Comparison of ENCODE assay signal across 12 cellular contexts in genomic region chr15:70669006-70669602, GRCh38.
A peak's percentile ranks its signal among the peaks of the same experiment; 100 is the strongest.
DNase-seq lines count a peak whose midpoint lies in the region; ATAC-seq, FAIRE-seq and TF ChIP-seq lines count a peak whose summit lies in the region.
"Had no signal": no experiment of that assay in that cellular context is flagged by ENCODE, and none has a peak within 500 bp of the region (broad histone marks: within the 10 kb centered on the region; RNA-seq: fewer than 3 reads in every experiment).

No MANE protein-coding gene starts in this region.

- H3K79me2 ChIP-seq in OCI-LY3 (ENCODE audit: low read length): no peaks in the 10 kb centered on the region

- H3K36me3 ChIP-seq in OCI-LY3 (replicated peaks; ENCODE audit: low read depth, low read length) (no peaks in the 10 kb centered on the region), vagina (peaks cover 0 to 19% of the 10 kb centered on the region in 2 donors)

- ATAC-seq in GM21381 (IDR thresholded peaks at IDR 0.05; ENCODE audit: unreplicated experiment) (peak; percentile 75), HG02973 (IDR thresholded peaks at IDR 0.05; ENCODE audit: unreplicated experiment) (peak; percentile 80)

- TF ChIP-seq POLR2A in GM12892 (IDR thresholded peaks at IDR 0.05; ENCODE audit: low read depth, low read length) (no peak), vagina (IDR thresholded peaks at IDR 0.05) (no peak)

- no peak for TF ChIP-seq CTCF in OCI-LY3 (IDR thresholded peaks at IDR 0.05; ENCODE audit: low read depth, low read length)
- no peak for TF ChIP-seq CTCF in vagina (IDR thresholded peaks at IDR 0.05)

- DNase-seq in GM12892 (ENCODE audit: insufficient read length): no peak
- DNase-seq in vagina (ENCODE audit: extremely low spot score in 2 of 2): no peak
- DNase-seq in frontal cortex (ENCODE audit: low spot score in 2 of 2): no peak
- DNase-seq in foreskin melanocyte: no peak
- DNase-seq in HK-2 (ENCODE audit: unreplicated experiment): no peak
- DNase-seq: activated CD4-positive, alpha-beta memory T cell treated with anti-CD3 and anti-CD28 coated beads for 36 hours; activated naive CD4-positive, alpha-beta T cell treated with anti-CD3 and anti-CD28 coated beads, Interleukin-2, amount 10 ng/mL, durations not matched to agents 7 days and 5 days; T-helper 1 cell had no signal

- H3K27ac ChIP-seq in OCI-LY3 (ENCODE audit: low read length) (no peak overlapping the region), vagina (no peak overlapping the region)
- H3K27ac ChIP-seq: esophagus muscularis mucosa had no signal

- H3K4me3 ChIP-seq in OCI-LY3 (ENCODE audit: low read length) (no peak overlapping the region), vagina (no peak overlapping the region)
- H3K4me3 ChIP-seq: esophagus muscularis mucosa had no signal

- intact Hi-C loops in vagina (cut with DNase I): no loop called here

- no peaks in the 10 kb centered on the region for H3K9me3 ChIP-seq in OCI-LY3 (ENCODE audit: insufficient read depth, low read length)
- H3K9me3 ChIP-seq in vagina: no peaks in the 10 kb centered on the region
- H3K9me3 ChIP-seq: esophagus muscularis mucosa had no signal

- H3K4me1 ChIP-seq in OCI-LY3 (ENCODE audit: low read length) (peaks cover 14% of the 10 kb centered on the region), vagina (peaks cover 4% of the 10 kb centered on the region)

- H3K27me3 ChIP-seq in OCI-LY3 (ENCODE audit: low read depth, low read length) (peaks cover 53% of the 10 kb centered on the region), vagina (no peaks in the 10 kb centered on the region)
- H3K27me3 ChIP-seq: esophagus muscularis mucosa had no signal

- no peak overlapping the region for H2AFZ ChIP-seq in OCI-LY3 (ENCODE audit: low read depth, low read length)

- H3K4me2 ChIP-seq in OCI-LY3 (ENCODE audit: low read length): peak overlapping the region; percentile 2; the same call in 1 of the 2 replicates

- H4K20me1 ChIP-seq in OCI-LY3 (ENCODE audit: insufficient read depth, low read length): no peaks in the 10 kb centered on the region

- H3K9ac ChIP-seq in OCI-LY3 (ENCODE audit: low read length): no peak overlapping the region

- FAIRE-seq in GM12892 (lab: Jason Lieb, UNC) (peak; percentile 81), frontal cortex (lab: Jason Lieb, UNC) (no peak)
